1 cellular context compared by ENCODE assay signal in the genomic region with DNA sequence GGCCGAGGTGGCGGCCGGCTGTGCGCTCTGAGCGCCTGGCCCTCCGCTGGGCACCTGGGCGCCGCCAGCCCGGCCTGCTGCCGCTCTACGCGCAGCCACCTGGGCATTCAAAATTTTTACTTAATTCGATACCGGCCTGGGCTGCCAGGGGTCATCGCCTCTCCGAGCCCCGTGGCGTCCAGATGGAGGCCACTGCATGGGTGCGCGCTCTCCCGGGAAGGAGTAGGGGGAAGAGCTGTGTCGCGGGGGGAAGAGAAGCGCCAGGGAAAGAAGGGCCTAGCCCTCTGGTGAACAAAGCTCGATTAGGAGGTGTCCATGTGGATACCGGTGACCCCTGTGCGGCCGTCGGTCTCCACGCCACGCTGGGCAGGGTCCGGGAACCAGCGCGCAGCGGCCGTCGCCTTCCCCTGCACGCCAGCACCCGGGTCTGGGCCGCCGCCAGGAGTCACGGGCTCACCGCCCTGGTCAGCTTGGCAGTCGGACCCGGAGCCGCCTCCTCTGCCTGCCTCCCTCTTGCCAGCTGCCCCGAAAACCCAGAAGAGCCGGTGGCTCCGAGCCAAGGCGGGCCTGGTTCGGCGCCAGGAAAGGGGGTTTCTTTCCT.
TF ChIP-seq lines count a peak whose summit lies in the region.

No MANE protein-coding gene starts in this region.

TF ChIP-seq in GM23338, 12 proteins besides CTCF, POLR2A, EP300 and RAD21 (continued from another document):
- TF ChIP-seq, protein P1, sequence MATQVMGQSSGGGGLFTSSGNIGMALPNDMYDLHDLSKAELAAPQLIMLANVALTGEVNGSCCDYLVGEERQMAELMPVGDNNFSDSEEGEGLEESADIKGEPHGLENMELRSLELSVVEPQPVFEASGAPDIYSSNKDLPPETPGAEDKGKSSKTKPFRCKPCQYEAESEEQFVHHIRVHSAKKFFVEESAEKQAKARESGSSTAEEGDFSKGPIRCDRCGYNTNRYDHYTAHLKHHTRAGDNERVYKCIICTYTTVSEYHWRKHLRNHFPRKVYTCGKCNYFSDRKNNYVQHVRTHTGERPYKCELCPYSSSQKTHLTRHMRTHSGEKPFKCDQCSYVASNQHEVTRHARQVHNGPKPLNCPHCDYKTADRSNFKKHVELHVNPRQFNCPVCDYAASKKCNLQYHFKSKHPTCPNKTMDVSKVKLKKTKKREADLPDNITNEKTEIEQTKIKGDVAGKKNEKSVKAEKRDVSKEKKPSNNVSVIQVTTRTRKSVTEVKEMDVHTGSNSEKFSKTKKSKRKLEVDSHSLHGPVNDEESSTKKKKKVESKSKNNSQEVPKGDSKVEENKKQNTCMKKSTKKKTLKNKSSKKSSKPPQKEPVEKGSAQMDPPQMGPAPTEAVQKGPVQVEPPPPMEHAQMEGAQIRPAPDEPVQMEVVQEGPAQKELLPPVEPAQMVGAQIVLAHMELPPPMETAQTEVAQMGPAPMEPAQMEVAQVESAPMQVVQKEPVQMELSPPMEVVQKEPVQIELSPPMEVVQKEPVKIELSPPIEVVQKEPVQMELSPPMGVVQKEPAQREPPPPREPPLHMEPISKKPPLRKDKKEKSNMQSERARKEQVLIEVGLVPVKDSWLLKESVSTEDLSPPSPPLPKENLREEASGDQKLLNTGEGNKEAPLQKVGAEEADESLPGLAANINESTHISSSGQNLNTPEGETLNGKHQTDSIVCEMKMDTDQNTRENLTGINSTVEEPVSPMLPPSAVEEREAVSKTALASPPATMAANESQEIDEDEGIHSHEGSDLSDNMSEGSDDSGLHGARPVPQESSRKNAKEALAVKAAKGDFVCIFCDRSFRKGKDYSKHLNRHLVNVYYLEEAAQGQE (IDR thresholded peaks at IDR 0.05; ENCODE audit: unreplicated experiment), result no peak
TF ChIP-seq in GM23338: peak in this region for 1.
